21 cellular contexts compared by ENCODE assay signal in genomic region chr19:58548859-58549663, GRCh38. TPM values are rescaled to one million over a fixed set of nuclear protein-coding genes. Genes with fewer than 3 reads are reported as not detected.
DNase-seq lines count a peak whose midpoint lies in the region; ATAC-seq, FAIRE-seq and TF ChIP-seq lines count a peak whose summit lies in the region.
"Had no signal": no experiment of that assay in that cellular context is flagged by ENCODE, and none has a peak within 500 bp of the region (broad histone marks: within the 10 kb centered on the region; RNA-seq: fewer than 3 reads in every experiment).

No MANE protein-coding gene starts in this region.

- TF ChIP-seq RAD21 in H1 (IDR thresholded peaks at IDR 0.05 in 1 of 2, conservative IDR thresholded peaks at IDR 0.05 in 1 of 2; ENCODE audit: low read depth in 2 of 2, low read length in 2 of 2): no peak

- H3K79me1 ChIP-seq in H1 (ENCODE audit: low read depth, low read length): peaks cover 22% of the 10 kb centered on the region

- no peaks in the 10 kb centered on the region for H3K27me3 Mint-ChIP-seq in activated naive CD8-positive, alpha-beta T cell treated with anti-CD3 and anti-CD28 coated beads for 36 hours
- no peaks in the 10 kb centered on the region for H3K27me3 Mint-ChIP-seq in activated naive CD8-positive, alpha-beta T cell treated with anti-CD3 and anti-CD28 coated beads, Interleukin-2, amount 50 U/mL, for 24 hours

- peak overlapping the region; percentile 67 for H3K27ac Mint-ChIP-seq in activated naive CD8-positive, alpha-beta T cell treated with anti-CD3 and anti-CD28 coated beads for 36 hours
- H3K27ac Mint-ChIP-seq in activated naive CD8-positive, alpha-beta T cell treated with anti-CD3 and anti-CD28 coated beads, Interleukin-2, amount 50 U/mL, for 24 hours: no peak overlapping the region

- no peak overlapping the region for H2AK5ac ChIP-seq in H1 (ENCODE audit: low read depth, low read length)

- H2BK15ac ChIP-seq in H1 (ENCODE audit: low read length): no peak overlapping the region

- no peak overlapping the region for H4K5ac ChIP-seq in H1 (ENCODE audit: insufficient read length, low read depth, low read length)

- H3K4me1 ChIP-seq in Loucy (ENCODE audit: insufficient read depth, low read length, poor library complexity, severe bottlenecking): peaks cover 33% of the 10 kb centered on the region
- peaks cover 3 to 15% (median 9%) of the 10 kb centered on the region in 4 experiments for H3K4me1 ChIP-seq in H1 (replicated peaks in 1 of 4; ENCODE audit: control insufficient read depth in 3 of 4, insufficient read depth in 4 of 4, low read length in 3 of 4)
- peaks cover 21% of the 10 kb centered on the region for H3K4me1 ChIP-seq in osteoblast (ENCODE audit: insufficient read depth, low read length)
- peaks cover 20 to 40% of the 10 kb centered on the region in 2 donors for H3K4me1 ChIP-seq in left lung

- H2BK120ac ChIP-seq in H1 (replicated peaks; ENCODE audit: low read depth, low read length): no peak overlapping the region

- no peaks in the 10 kb centered on the region for H3K9me3 Mint-ChIP-seq in activated naive CD8-positive, alpha-beta T cell treated with anti-CD3 and anti-CD28 coated beads for 36 hours
- no peaks in the 10 kb centered on the region for H3K9me3 Mint-ChIP-seq in activated naive CD8-positive, alpha-beta T cell treated with anti-CD3 and anti-CD28 coated beads, Interleukin-2, amount 50 U/mL, for 24 hours
- H3K9me3 Mint-ChIP-seq: H9 had no signal

- no peak for ATAC-seq in activated naive CD8-positive, alpha-beta T cell treated with anti-CD3 and anti-CD28 coated beads, Interleukin-2, amount 50 U/mL, for 24 hours
- ATAC-seq in left lung: no peak
- no peak for ATAC-seq in GM21447 (IDR thresholded peaks at IDR 0.05; ENCODE audit: unreplicated experiment)

- no peak overlapping the region; the same call in 1 of the 2 replicates for H2BK5ac ChIP-seq in H1 (ENCODE audit: low read depth, low read length)

- H3K9me3 ChIP-seq in Loucy (ENCODE audit: insufficient read depth, low read depth, low read length) (no peaks in the 10 kb centered on the region), H1 (ENCODE audit: insufficient read depth in 2 of 2, low read depth in 1 of 2, low read length in 1 of 2) (no peaks in the 10 kb centered on the region), osteoblast (ENCODE audit: low read depth, low read length) (no peaks in the 10 kb centered on the region), left lung (no peaks in the 10 kb centered on the region)

- no peak overlapping the region for H3K4ac ChIP-seq in H1 (replicated peaks; ENCODE audit: insufficient read length, low read depth, low read length)

- H3K27ac ChIP-seq in H1 (ENCODE audit: low read depth, low read length) (no peak overlapping the region), osteoblast (ENCODE audit: low read depth, low read length) (no peak overlapping the region), left lung (no peak overlapping the region)
- H3K27ac ChIP-seq: HL-60, KMS-11, PC-9 had no signal

- H3K56ac ChIP-seq in H1 (replicated peaks; ENCODE audit: insufficient read length, low read depth, low read length): no peak overlapping the region

- TF ChIP-seq EP300 in H1 (IDR thresholded peaks at IDR 0.05; ENCODE audit: borderline replicate concordance in 1 of 2, low read depth in 2 of 2, low read length in 2 of 2): no peak

- TF ChIP-seq POLR2A in H1 (IDR thresholded peaks at IDR 0.05; ENCODE audit: control extremely low read depth in 1 of 2, low read depth in 2 of 2, low read length in 2 of 2): peak in 1 of 2 experiments; percentile 24; a peak in 1 of 3 replicates

- 91% methylated on average over 20 of the region's 20 CpGs; no CpG with 5 or more reads in 1 of the 2 experiments for WGBS in H1 (ENCODE audit: extremely low coverage in 1 of 2, insufficient coverage in 1 of 2, insufficient read length in 1 of 2, insufficient replicate concordance in 2 of 2, low coverage in 1 of 2, low lambda C conversion rate in 2 of 2, missing lambda C conversion rate in 1 of 2), 2 experiments

- H3K9me2 ChIP-seq in Loucy (replicated peaks; ENCODE audit: low read depth, low read length): no peaks in the 10 kb centered on the region

- H2AFZ ChIP-seq in Loucy (ENCODE audit: low read length): no peak overlapping the region
- no peak overlapping the region for H2AFZ ChIP-seq in H1 (ENCODE audit: low read length)
- H2AFZ ChIP-seq in osteoblast (ENCODE audit: low read length): no peak overlapping the region
- H2AFZ ChIP-seq: PC-9 had no signal

- H3K4me2 ChIP-seq in Loucy (ENCODE audit: low read depth, low read length, poor library complexity, severe bottlenecking) (peak overlapping the region; percentile 35), H1 (ENCODE audit: insufficient read depth in 1 of 2, low read depth in 2 of 2, low read length in 2 of 2) (no peak overlapping the region), osteoblast (ENCODE audit: insufficient read depth, low read length) (no peak overlapping the region)
- H3K4me2 ChIP-seq: KMS-11, PC-9 had no signal

- FAIRE-seq in H1 (lab: Jason Lieb, UNC): no peak

- H3F3A ChIP-seq in Loucy (ENCODE audit: low read depth): peaks cover 15% of the 10 kb centered on the region; the same call in 1 of the 2 replicates

- DNase-seq in activated naive CD8-positive, alpha-beta T cell treated with anti-CD3 and anti-CD28 coated beads for 36 hours: no peak
- DNase-seq in activated naive CD8-positive, alpha-beta T cell treated with anti-CD3 and anti-CD28 coated beads, Interleukin-2, amount 50 U/mL, for 24 hours: no peak
- DNase-seq in H1 (ENCODE audit: low read depth in 1 of 2, low spot score in 2 of 2): no peak
- DNase-seq in osteoblast (ENCODE audit: insufficient read length, low spot score, missing footprints): peak; percentile 77
- DNase-seq in activated CD4-positive, alpha-beta T cell treated with anti-CD3 and anti-CD28 coated beads for 1 hour: no peak
- no peak for DNase-seq in left lung
- DNase-seq: CD4-positive, CD25-positive, alpha-beta regulatory T cell; H9; MV-4-11; NCI-H1105 treated with DMSO at 0.1 percent for 48 hours; NCI-H2029 treated with DMSO at 0.1 percent for 48 hours; NCI-H226; NCI-H510A treated with DMSO at 0.1 percent for 48 hours; NCI-H748 treated with DMSO at 0.1 percent for 48 hours; PC-9; RPMI8226; SHP77 treated with DMSO at 0.1 percent for 48 hours had no signal

- no peak overlapping the region for H3K4me3 Mint-ChIP-seq in activated naive CD8-positive, alpha-beta T cell treated with anti-CD3 and anti-CD28 coated beads for 36 hours
- H3K4me3 Mint-ChIP-seq in activated naive CD8-positive, alpha-beta T cell treated with anti-CD3 and anti-CD28 coated beads, Interleukin-2, amount 50 U/mL, for 24 hours: no peak overlapping the region

- H3K4me3 ChIP-seq in Loucy (ENCODE audit: low read length, poor library complexity, severe bottlenecking) (no peak overlapping the region), H1 (ENCODE audit: extremely low read depth in 1 of 4, insufficient read depth in 2 of 4, low read depth in 3 of 4, low read length in 4 of 4) (no peak overlapping the region), osteoblast (ENCODE audit: insufficient read depth, low read length) (no peak overlapping the region), left lung (no peak overlapping the region)
- H3K4me3 ChIP-seq: PC-9 had no signal

- H3K14ac ChIP-seq in H1 (ENCODE audit: insufficient read length): no peak overlapping the region

- peaks cover 87% of the 10 kb centered on the region for H4K20me1 ChIP-seq in Loucy (ENCODE audit: insufficient read depth, low read length, poor library complexity, severe bottlenecking)
- H4K20me1 ChIP-seq in H1 (replicated peaks in 1 of 2; ENCODE audit: control insufficient read depth in 1 of 2, insufficient read depth in 2 of 2, low read length in 2 of 2): peaks cover 42 to 57% of the 10 kb centered on the region in 2 experiments
- H4K20me1 ChIP-seq in osteoblast (ENCODE audit: insufficient read depth, low read length): peaks cover 57% of the 10 kb centered on the region

- no peak overlapping the region for H3K9ac ChIP-seq in Loucy (ENCODE audit: low read depth, low read length, poor library complexity, severe bottlenecking)
- H3K9ac ChIP-seq in H1 (replicated peaks in 1 of 4; ENCODE audit: extremely low read depth in 1 of 4, low read depth in 3 of 4, low read length in 3 of 4): no peak overlapping the region
- H3K9ac ChIP-seq: KMS-11 had no signal

- no peak overlapping the region for H3K18ac ChIP-seq in H1 (ENCODE audit: extremely low read depth, low read length)

- TF ChIP-seq CTCF in Loucy (conservative IDR thresholded peaks at IDR 0.05; ENCODE audit: low read length): no peak
- no peak for TF ChIP-seq CTCF in H1 (IDR thresholded peaks at IDR 0.05; ENCODE audit: control extremely low read depth in 1 of 3, insufficient read depth in 1 of 3, low read depth in 1 of 3, low read length in 3 of 3)
- TF ChIP-seq CTCF in osteoblast (IDR thresholded peaks at IDR 0.05; ENCODE audit: extremely low read depth, low read depth, low read length): no peak
- TF ChIP-seq CTCF in left lung (IDR thresholded peaks at IDR 0.05): no peak

- POLR2A ChIA-PET in H1 (lab: Charles Lee; ENCODE audit: partially characterized antibody): interaction anchor here (0.9 to 13.8 kb wide), 5 partner anchors 10 to 29 kb away, joined by 4 to 650 read pairs (median 6); partner anchors contain the start of genes MZF1, SLC27A5, UBE2M and ZBTB45

- peaks cover 14% of the 10 kb centered on the region for H3K23me2 ChIP-seq in H1 (ENCODE audit: low read depth, low read length)

- H3K27me3 ChIP-seq in Loucy (ENCODE audit: insufficient read depth, low read length, poor library complexity, severe bottlenecking) (no peaks in the 10 kb centered on the region), H1 (replicated peaks in 1 of 4; ENCODE audit: control insufficient read depth in 3 of 4, extremely low read depth in 1 of 4, insufficient read depth in 3 of 4, low read length in 3 of 4) (no peaks in the 10 kb centered on the region), osteoblast (ENCODE audit: insufficient read depth, low read length) (no peaks in the 10 kb centered on the region), left lung (no peaks in the 10 kb centered on the region)

- no peak overlapping the region for H2BK12ac ChIP-seq in H1 (ENCODE audit: low read depth, low read length)

- peaks cover 63% of the 10 kb centered on the region for H3K36me3 Mint-ChIP-seq in activated naive CD8-positive, alpha-beta T cell treated with anti-CD3 and anti-CD28 coated beads for 36 hours
- peaks cover 70% of the 10 kb centered on the region for H3K36me3 Mint-ChIP-seq in activated naive CD8-positive, alpha-beta T cell treated with anti-CD3 and anti-CD28 coated beads, Interleukin-2, amount 50 U/mL, for 24 hours (ENCODE audit: low read depth)

- H4K8ac ChIP-seq in H1 (ENCODE audit: extremely low read depth, insufficient read depth, low read length): no peak overlapping the region

- intact Hi-C loops in left lung (cut with DNase I): no loop called here

- no peak overlapping the region for H2BK20ac ChIP-seq in H1 (ENCODE audit: low read length)

- CTCF ChIA-PET in H1 (lab: Charles Lee; ENCODE audit: partially characterized antibody): interaction anchor here (1.2 to 3.8 kb wide), 4 partner anchors 13 to 210 kb away, joined by 3 to 26 read pairs (median 6); partner anchors contain the start of gene ZBTB45

- H3K23ac ChIP-seq in H1 (ENCODE audit: insufficient read length): no peak overlapping the region

- H4K91ac ChIP-seq in H1 (replicated peaks; ENCODE audit: insufficient read length, low read length): no peak overlapping the region

- H3K4me1 Mint-ChIP-seq in activated naive CD8-positive, alpha-beta T cell treated with anti-CD3 and anti-CD28 coated beads for 36 hours: peaks cover 32% of the 10 kb centered on the region
- peaks cover 51% of the 10 kb centered on the region for H3K4me1 Mint-ChIP-seq in activated naive CD8-positive, alpha-beta T cell treated with anti-CD3 and anti-CD28 coated beads, Interleukin-2, amount 50 U/mL, for 24 hours

- H3K79me2 ChIP-seq in Loucy (ENCODE audit: insufficient read depth, low read length) (peaks cover 94% of the 10 kb centered on the region), H1 (ENCODE audit: control insufficient read depth in 1 of 2, insufficient read depth in 2 of 2, low read length in 2 of 2) (peaks cover 28 to 49% of the 10 kb centered on the region in 2 experiments), osteoblast (ENCODE audit: insufficient read depth, low read length) (peaks cover 85% of the 10 kb centered on the region)

- H3K36me3 ChIP-seq in Loucy (ENCODE audit: insufficient read depth, low read length): peaks cover 70% of the 10 kb centered on the region
- H3K36me3 ChIP-seq in H1 (ENCODE audit: control insufficient read depth in 2 of 4, insufficient read depth in 4 of 4, low read length in 3 of 4): peaks cover 42 to 73% (median 59%) of the 10 kb centered on the region in 4 experiments
- H3K36me3 ChIP-seq in osteoblast (ENCODE audit: insufficient read depth, low read length): peaks cover 71% of the 10 kb centered on the region
- H3K36me3 ChIP-seq in left lung: peaks cover 0 to 77% of the 10 kb centered on the region in 2 donors

RNA-seq across cellular contexts. Expression of gene TRIM28, which starts 5.2 kb away (rescaled TPM):
- 100 to 1,000 TPM; 671 to 701 TPM for total RNA-seq in activated naive CD8-positive, alpha-beta T cell treated with anti-CD3 and anti-CD28 coated beads for 36 hours
- 1,398 and 1,433 TPM in 2 replicates for total RNA-seq in H1 (2021; fragmentation: NEBNext Ultra II Directional; extraction: Animal tissue kit (Norgen Biotek cat#: 25700))
- polyA plus RNA-seq in H1 (2011; rRNA removed): 1,442 and 2,243 TPM in 2 replicates
- 1,009 TPM for polyA plus RNA-seq in H1 (2011; cell fraction: cytosol; rRNA removed)
- polyA plus RNA-seq in H1 (2011; cell fraction: nucleus; rRNA removed): 3,768 TPM
- 1,824 to 2,237 TPM (median 2,041 TPM) in 4 replicates for polyA plus RNA-seq in H1 (2012, experiment 1 of 2)
- polyA plus RNA-seq in H1 (2012, experiment 2 of 2): 2,033 TPM
- 913 TPM for polyA plus RNA-seq in H1 (2013, experiment 1 of 2)
- polyA plus RNA-seq in H1 (2013, experiment 2 of 2): 805 TPM
- polyA minus RNA-seq in H1 (2011; rRNA and poly(A)+ RNA removed): 3,393 and 4,202 TPM in 2 replicates
- polyA minus RNA-seq in H1 (2011; cell fraction: cytosol; rRNA and poly(A)+ RNA removed): 1,842 TPM
- 1,128 TPM for polyA minus RNA-seq in H1 (2011; cell fraction: nucleus; rRNA and poly(A)+ RNA removed)
- 224 and 248 TPM in 2 replicates for total RNA-seq in osteoblast
- 100 to 1,000 TPM; 231 to 261 TPM for total RNA-seq in left lung

RNA-seq across cellular contexts. Expression of gene CHMP2A, which starts 5.8 kb away (rescaled TPM):
- 10 to 100 TPM; 76.9 to 79.2 TPM for total RNA-seq in activated naive CD8-positive, alpha-beta T cell treated with anti-CD3 and anti-CD28 coated beads for 36 hours
- 70.0 and 75.8 TPM in 2 replicates for total RNA-seq in H1 (2021; fragmentation: NEBNext Ultra II Directional; extraction: Animal tissue kit (Norgen Biotek cat#: 25700))
- polyA plus RNA-seq in H1 (2011; rRNA removed): 115 and 132 TPM in 2 replicates
- polyA plus RNA-seq in H1 (2011; cell fraction: cytosol; rRNA removed): 180 TPM
- 98.9 TPM for polyA plus RNA-seq in H1 (2011; cell fraction: nucleus; rRNA removed)
- 105 to 150 TPM (median 138 TPM) in 4 replicates for polyA plus RNA-seq in H1 (2012, experiment 1 of 2)
- polyA plus RNA-seq in H1 (2012, experiment 2 of 2): 99.5 TPM
- polyA plus RNA-seq in H1 (2013, experiment 1 of 2): 83.2 TPM
- polyA plus RNA-seq in H1 (2013, experiment 2 of 2): 87.1 TPM
- 83.8 and 85.2 TPM in 2 replicates for polyA minus RNA-seq in H1 (2011; rRNA and poly(A)+ RNA removed)
- polyA minus RNA-seq in H1 (2011; cell fraction: cytosol; rRNA and poly(A)+ RNA removed): 70.9 TPM
- 34.6 TPM for polyA minus RNA-seq in H1 (2011; cell fraction: nucleus; rRNA and poly(A)+ RNA removed)
- 98.1 and 106 TPM in 2 replicates for total RNA-seq in osteoblast
- 100 to 1,000 TPM; 107 to 120 TPM for total RNA-seq in left lung

RNA-seq across cellular contexts. Expression of gene UBE2M, which starts 9.3 kb away (rescaled TPM):
- total RNA-seq in activated naive CD8-positive, alpha-beta T cell treated with anti-CD3 and anti-CD28 coated beads for 36 hours: 100 to 1,000 TPM; 154 to 162 TPM
- 114 and 119 TPM in 2 replicates for total RNA-seq in H1 (2021; fragmentation: NEBNext Ultra II Directional; extraction: Animal tissue kit (Norgen Biotek cat#: 25700))
- polyA plus RNA-seq in H1 (2011; rRNA removed): 91.8 and 93.8 TPM in 2 replicates
- 82.4 TPM for polyA plus RNA-seq in H1 (2011; cell fraction: cytosol; rRNA removed)
- polyA plus RNA-seq in H1 (2011; cell fraction: nucleus; rRNA removed): 91.5 TPM
- 95.9 to 118 TPM (median 107 TPM) in 4 replicates for polyA plus RNA-seq in H1 (2012, experiment 1 of 2)
- polyA plus RNA-seq in H1 (2012, experiment 2 of 2): 85.0 TPM
- polyA plus RNA-seq in H1 (2013, experiment 1 of 2): 86.6 TPM
- polyA plus RNA-seq in H1 (2013, experiment 2 of 2): 85.7 TPM
- 67.7 and 82.2 TPM in 2 replicates for polyA minus RNA-seq in H1 (2011; rRNA and poly(A)+ RNA removed)
- polyA minus RNA-seq in H1 (2011; cell fraction: cytosol; rRNA and poly(A)+ RNA removed): 50.6 TPM
- 69.7 TPM for polyA minus RNA-seq in H1 (2011; cell fraction: nucleus; rRNA and poly(A)+ RNA removed)
- total RNA-seq in osteoblast (54.6 and 56.6 TPM in 2 replicates), left lung (10 to 100 TPM; 54.9 to 83.4 TPM)
- total RNA-seq: PC-9 had no signal

RNA-seq across cellular contexts. Expression of gene MZF1, which starts 24.1 kb away (rescaled TPM):
- 10 to 100 TPM in 1 of 2 experiments, 1 to 10 TPM in 1; 10.0 to 10.2 TPM for total RNA-seq in activated naive CD8-positive, alpha-beta T cell treated with anti-CD3 and anti-CD28 coated beads for 36 hours
- 15.2 and 15.5 TPM in 2 replicates for total RNA-seq in H1 (2021; fragmentation: NEBNext Ultra II Directional; extraction: Animal tissue kit (Norgen Biotek cat#: 25700))
- polyA plus RNA-seq in H1 (2011; rRNA removed): 25.0 and 38.0 TPM in 2 replicates
- polyA plus RNA-seq in H1 (2011; cell fraction: cytosol; rRNA removed): 32.4 TPM
- 116 TPM for polyA plus RNA-seq in H1 (2011; cell fraction: nucleus; rRNA removed)
- 14.1 to 20.3 TPM (median 17.2 TPM) in 4 replicates for polyA plus RNA-seq in H1 (2012, experiment 1 of 2)
- polyA plus RNA-seq in H1 (2012, experiment 2 of 2): 11.9 TPM
- polyA plus RNA-seq in H1 (2013, experiment 1 of 2): 12.7 TPM
- polyA plus RNA-seq in H1 (2013, experiment 2 of 2): 9.5 TPM
- 10.4 and 16.7 TPM in 2 replicates for polyA minus RNA-seq in H1 (2011; rRNA and poly(A)+ RNA removed)
- 14.9 TPM for polyA minus RNA-seq in H1 (2011; cell fraction: cytosol; rRNA and poly(A)+ RNA removed)
- 23.9 TPM for polyA minus RNA-seq in H1 (2011; cell fraction: nucleus; rRNA and poly(A)+ RNA removed)
- total RNA-seq in osteoblast: 22.7 and 23.9 TPM in 2 replicates
- 10 to 100 TPM; 29.6 to 33.7 TPM for total RNA-seq in left lung
- total RNA-seq: PC-9 had no signal

RNA-seq across cellular contexts. Expression of gene ZBTB45, which starts 29.5 kb away (rescaled TPM):
- total RNA-seq in activated naive CD8-positive, alpha-beta T cell treated with anti-CD3 and anti-CD28 coated beads for 36 hours: 10 to 100 TPM; 11.1 to 11.8 TPM
- 16.9 and 17.3 TPM in 2 replicates for total RNA-seq in H1 (2021; fragmentation: NEBNext Ultra II Directional; extraction: Animal tissue kit (Norgen Biotek cat#: 25700))
- polyA plus RNA-seq in H1 (2011; rRNA removed): 17.2 and 31.4 TPM in 2 replicates
- polyA plus RNA-seq in H1 (2011; cell fraction: cytosol; rRNA removed): 10.8 TPM
- polyA plus RNA-seq in H1 (2011; cell fraction: nucleus; rRNA removed): 18.7 TPM
- polyA plus RNA-seq in H1 (2012, experiment 1 of 2): 8.9 to 18.6 TPM (median 17.5 TPM) in 4 replicates
- polyA plus RNA-seq in H1 (2012, experiment 2 of 2): 13.2 TPM
- 12.5 TPM for polyA plus RNA-seq in H1 (2013, experiment 1 of 2)
- 13.1 TPM for polyA plus RNA-seq in H1 (2013, experiment 2 of 2)
- 5.0 and 5.1 TPM in 2 replicates for polyA minus RNA-seq in H1 (2011; rRNA and poly(A)+ RNA removed)
- polyA minus RNA-seq in H1 (2011; cell fraction: cytosol; rRNA and poly(A)+ RNA removed): 10.1 TPM
- polyA minus RNA-seq in H1 (2011; cell fraction: nucleus; rRNA and poly(A)+ RNA removed): 18.1 TPM
- total RNA-seq in osteoblast (6.9 and 8.5 TPM in 2 replicates), left lung (10 to 100 TPM; 12.7 to 17.7 TPM)
